In the genomic region with DNA sequence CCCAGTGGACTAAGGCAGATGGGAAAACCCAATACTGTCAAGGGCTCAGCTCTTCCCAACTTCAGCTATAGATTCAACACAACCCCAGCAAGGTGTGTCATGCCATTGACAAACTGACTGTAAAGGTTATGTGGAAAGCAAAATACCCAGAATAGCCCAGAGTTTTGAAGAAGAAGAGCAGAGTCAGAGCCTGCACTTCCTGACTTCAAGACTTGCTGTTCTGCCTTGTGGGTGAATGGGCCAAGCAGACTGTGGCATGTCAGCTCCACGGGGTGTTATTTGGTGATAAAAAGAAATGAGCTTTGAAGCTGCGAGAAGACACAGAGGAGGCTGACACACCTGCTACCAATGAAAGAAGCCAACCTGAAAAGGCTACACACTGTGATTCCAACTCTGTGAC, we compare ENCODE assay signal across 18 cellular contexts.
DNase-seq lines count a peak whose midpoint lies in the region; ATAC-seq and TF ChIP-seq lines count a peak whose summit lies in the region.
"Had no signal": no experiment of that assay in that cellular context is flagged by ENCODE, and none has a peak within 500 bp of the region (broad histone marks: within the 10 kb centered on the region; RNA-seq: fewer than 3 reads in every experiment).

No MANE protein-coding gene starts in this region.

- H3K4me1 ChIP-seq in heart right ventricle (peaks cover 0 to 18% (median 10%) of the 10 kb centered on the region in 9 donors), mesenchymal stem cell (ENCODE audit: control insufficient read depth, insufficient read depth, low read depth, low read length) (peaks cover 17% of the 10 kb centered on the region)

- H3K79me1 ChIP-seq in mesenchymal stem cell (replicated peaks; ENCODE audit: low read length, poor library complexity, severe bottlenecking) = peaks cover 28% of the 10 kb centered on the region

- no peaks in the 10 kb centered on the region for H3K27me3 ChIP-seq in heart right ventricle
- no peaks in the 10 kb centered on the region for H3K27me3 ChIP-seq in mesenchymal stem cell (ENCODE audit: control insufficient read depth in 1 of 2, insufficient read depth in 1 of 2, low read length in 2 of 2)

- H2BK5ac ChIP-seq in mesenchymal stem cell (ENCODE audit: low read depth, low read length, poor library complexity, severe bottlenecking) = no peak overlapping the region

- H3K4me2 ChIP-seq in mesenchymal stem cell (ENCODE audit: low read length, poor library complexity, severe bottlenecking) = no peak overlapping the region
- H3K4me2 ChIP-seq: GM23338, PC-9 had no signal

- H3K4me3 Mint-ChIP-seq in activated CD8-positive, alpha-beta T cell treated with anti-CD3 and anti-CD28 coated beads for 36 hours = no peak overlapping the region
- H3K4me3 Mint-ChIP-seq in immature natural killer cell (peak overlapping the region in 4 of 5 donors; percentile 27 to 76 (median 52)), type B pancreatic cell (no peak overlapping the region)
- H3K4me3 Mint-ChIP-seq: GM23338 had no signal

- no peak overlapping the region for H4K8ac ChIP-seq in mesenchymal stem cell (ENCODE audit: low read length)

- H3K27ac Mint-ChIP-seq in activated CD8-positive, alpha-beta T cell treated with anti-CD3 and anti-CD28 coated beads for 36 hours = no peak overlapping the region
- peak overlapping the region; percentile 69 to 86 (median 83) for H3K27ac Mint-ChIP-seq in immature natural killer cell
- H3K27ac Mint-ChIP-seq in type B pancreatic cell = no peak overlapping the region
- H3K27ac Mint-ChIP-seq: GM23338 had no signal

- DNase-seq in Right ventricle myocardium superior (peak; percentile 9), heart right ventricle (no peak), immature natural killer cell (peak in 1 of 3 donors; percentile 20), type B pancreatic cell (ENCODE audit: extremely low spot score, unreplicated experiment) (peak; percentile 6), globus pallidus (ENCODE audit: low spot score) (no peak), mesenchymal stem cell (no peak)
- peak; percentile 28 for DNase-seq in activated CD8-positive, alpha-beta T cell treated with anti-CD3 and anti-CD28 coated beads for 36 hours
- DNase-seq: ACHN, AML-193, COR-L47, GF-D8, KBM-7, MV-4-11, NCI-H1417 treated with DMSO at 0.1 percent for 48 hours, NCI-H2081 treated with DMSO at 0.1 percent for 48 hours, NCI-H510A treated with DMSO at 0.1 percent for 48 hours, PC-9 had no signal

- no peak overlapping the region for H2AK5ac ChIP-seq in mesenchymal stem cell (ENCODE audit: low read length, severe bottlenecking)

- no peak for TF ChIP-seq CTCF in heart right ventricle (IDR thresholded peaks at IDR 0.05)
- no peak for TF ChIP-seq CTCF in activated CD8-positive, alpha-beta T cell treated with anti-CD3 and anti-CD28 coated beads for 36 hours (IDR thresholded peaks at IDR 0.05)
- TF ChIP-seq CTCF in type B pancreatic cell (conservative IDR thresholded peaks at IDR 0.05) = no peak

- H3K4me1 Mint-ChIP-seq in activated CD8-positive, alpha-beta T cell treated with anti-CD3 and anti-CD28 coated beads for 36 hours (ENCODE audit: low read depth) = peaks cover 6% of the 10 kb centered on the region
- H3K4me1 Mint-ChIP-seq in immature natural killer cell (peaks cover 22 to 24% of the 10 kb centered on the region in 2 donors), type B pancreatic cell (ENCODE audit: unreplicated experiment) (peaks cover 15% of the 10 kb centered on the region)

- H3K36me3 Mint-ChIP-seq in activated CD8-positive, alpha-beta T cell treated with anti-CD3 and anti-CD28 coated beads for 36 hours (ENCODE audit: low read depth) = peaks cover 14% of the 10 kb centered on the region
- H3K36me3 Mint-ChIP-seq in immature natural killer cell (peaks cover 3 to 23% (median 11%) of the 10 kb centered on the region in 3 donors), type B pancreatic cell (peaks cover 18% of the 10 kb centered on the region)

- H2AFZ ChIP-seq in mesenchymal stem cell (ENCODE audit: low read depth, low read length) = no peak overlapping the region
- H2AFZ ChIP-seq: GM23338, PC-9 had no signal

- H3K4ac ChIP-seq in mesenchymal stem cell (ENCODE audit: low read depth in 1 of 2, low read length in 2 of 2) = no peak overlapping the region

- H3K18ac ChIP-seq in mesenchymal stem cell (ENCODE audit: low read depth in 1 of 2, low read length in 2 of 2) = no peak overlapping the region

- no peaks in the 10 kb centered on the region for H3K27me3 Mint-ChIP-seq in activated CD8-positive, alpha-beta T cell treated with anti-CD3 and anti-CD28 coated beads for 36 hours
- H3K27me3 Mint-ChIP-seq in immature natural killer cell (ENCODE audit: low read depth in 3 of 3) (peaks cover 0 to 5% (median 3%) of the 10 kb centered on the region in 3 donors), type B pancreatic cell (peaks cover 11% of the 10 kb centered on the region)

- H4K91ac ChIP-seq in mesenchymal stem cell (ENCODE audit: low read length) = no peak overlapping the region

- H3K9me3 ChIP-seq in heart right ventricle (peaks cover 0 to 13% (median 0%) of the 10 kb centered on the region in 11 donors), mesenchymal stem cell (ENCODE audit: control insufficient read depth, low read length) (peaks cover 15% of the 10 kb centered on the region)

- 90 to 92% methylated on average over 2 of the region's 2 CpGs for WGBS in heart right ventricle, 2 donors
- 96% methylated on average over 2 of the region's 2 CpGs for WGBS in mesenchymal stem cell

- ATAC-seq in Right ventricle myocardium superior (ENCODE audit: poor library complexity) = no peak
- ATAC-seq in heart right ventricle = no peak
- ATAC-seq in activated CD8-positive, alpha-beta T cell treated with anti-CD3 and anti-CD28 coated beads for 36 hours = peak; percentile 94
- ATAC-seq: GM23338 had no signal

- no peak overlapping the region for H2BK15ac ChIP-seq in mesenchymal stem cell (ENCODE audit: low read depth, poor library complexity, severe bottlenecking)

- H2BK120ac ChIP-seq in mesenchymal stem cell (ENCODE audit: low read depth, low read length) = no peak overlapping the region

- H3K14ac ChIP-seq in mesenchymal stem cell (ENCODE audit: low read length in 2 of 2) = no peak overlapping the region

- no peak overlapping the region for H3K9ac ChIP-seq in mesenchymal stem cell (ENCODE audit: low read length)

- H3K36me3 ChIP-seq in heart right ventricle (peaks cover 0 to 44% (median 15%) of the 10 kb centered on the region in 9 donors), mesenchymal stem cell (ENCODE audit: control insufficient read depth in 1 of 2, insufficient read depth in 2 of 2, low read depth in 1 of 2, low read length in 2 of 2) (peaks cover 4 to 37% of the 10 kb centered on the region in 2 experiments)

- H3K27ac ChIP-seq in heart right ventricle = no peak overlapping the region
- H3K27ac ChIP-seq in mesenchymal stem cell (ENCODE audit: low read length, poor library complexity, severe bottlenecking) = no peak overlapping the region
- H3K27ac ChIP-seq: PC-9 had no signal

- POLR2A ChIA-PET in activated CD8-positive, alpha-beta T cell treated with anti-CD3 and anti-CD28 coated beads for 36 hours (lab: Charles Lee) = no interaction called here

- no peak overlapping the region for H3K23ac ChIP-seq in mesenchymal stem cell (ENCODE audit: low read length in 2 of 2)

- no peak overlapping the region for H2BK12ac ChIP-seq in mesenchymal stem cell (ENCODE audit: low read length in 2 of 2)

- no peaks in the 10 kb centered on the region for H3K9me3 Mint-ChIP-seq in activated CD8-positive, alpha-beta T cell treated with anti-CD3 and anti-CD28 coated beads for 36 hours
- H3K9me3 Mint-ChIP-seq in immature natural killer cell (peaks cover 0 to 6% (median 1%) of the 10 kb centered on the region in 6 donors), type B pancreatic cell (peaks cover 11% of the 10 kb centered on the region)

- H3K4me3 ChIP-seq in heart right ventricle (no peak overlapping the region), mesenchymal stem cell (ENCODE audit: insufficient read depth in 1 of 2, low read depth in 1 of 2, low read length in 2 of 2) (no peak overlapping the region)
- H3K4me3 ChIP-seq: GM23338, PC-9 had no signal

- CTCF ChIA-PET in activated CD8-positive, alpha-beta T cell treated with anti-CD3 and anti-CD28 coated beads for 36 hours (lab: Charles Lee) = interaction anchor here (3.7 kb wide), 1 partner anchor 41 kb away, joined by 13 read pairs; no protein-coding TSS in a partner anchor

- intact Hi-C loops in Right ventricle myocardium superior (cut with DNase I) = no loop called here
- intact Hi-C loops in heart right ventricle (cut with DNase I) = loop anchor here in 1 of 10 donors (5.0 kb wide), 1 partner anchor 1504 kb away; no protein-coding TSS in a partner anchor
- intact Hi-C loops in activated CD8-positive, alpha-beta T cell treated with anti-CD3 and anti-CD28 coated beads for 36 hours (cut with micrococcal nuclease) = no loop called here

Comparison
In these comparisons a context has a peak if more than half of its experiments do, and no peak if none do; other contexts are left out.
1. DNase-seq: peak in Right ventricle myocardium superior (single experiment), activated CD8-positive, alpha-beta T cell treated with anti-CD3 and anti-CD28 coated beads for 36 hours (single experiment) and type B pancreatic cell (single experiment); none in heart right ventricle (0 of 2), globus pallidus (single experiment) and mesenchymal stem cell (single experiment).
2. H3K27ac Mint-ChIP-seq: peak in immature natural killer cell (6 of 6); none in activated CD8-positive, alpha-beta T cell treated with anti-CD3 and anti-CD28 coated beads for 36 hours (single experiment) and type B pancreatic cell (single experiment).
3. H3K4me3 Mint-ChIP-seq: peak in immature natural killer cell (4 of 5); none in activated CD8-positive, alpha-beta T cell treated with anti-CD3 and anti-CD28 coated beads for 36 hours (single experiment) and type B pancreatic cell (single experiment).